In the genomic region with DNA sequence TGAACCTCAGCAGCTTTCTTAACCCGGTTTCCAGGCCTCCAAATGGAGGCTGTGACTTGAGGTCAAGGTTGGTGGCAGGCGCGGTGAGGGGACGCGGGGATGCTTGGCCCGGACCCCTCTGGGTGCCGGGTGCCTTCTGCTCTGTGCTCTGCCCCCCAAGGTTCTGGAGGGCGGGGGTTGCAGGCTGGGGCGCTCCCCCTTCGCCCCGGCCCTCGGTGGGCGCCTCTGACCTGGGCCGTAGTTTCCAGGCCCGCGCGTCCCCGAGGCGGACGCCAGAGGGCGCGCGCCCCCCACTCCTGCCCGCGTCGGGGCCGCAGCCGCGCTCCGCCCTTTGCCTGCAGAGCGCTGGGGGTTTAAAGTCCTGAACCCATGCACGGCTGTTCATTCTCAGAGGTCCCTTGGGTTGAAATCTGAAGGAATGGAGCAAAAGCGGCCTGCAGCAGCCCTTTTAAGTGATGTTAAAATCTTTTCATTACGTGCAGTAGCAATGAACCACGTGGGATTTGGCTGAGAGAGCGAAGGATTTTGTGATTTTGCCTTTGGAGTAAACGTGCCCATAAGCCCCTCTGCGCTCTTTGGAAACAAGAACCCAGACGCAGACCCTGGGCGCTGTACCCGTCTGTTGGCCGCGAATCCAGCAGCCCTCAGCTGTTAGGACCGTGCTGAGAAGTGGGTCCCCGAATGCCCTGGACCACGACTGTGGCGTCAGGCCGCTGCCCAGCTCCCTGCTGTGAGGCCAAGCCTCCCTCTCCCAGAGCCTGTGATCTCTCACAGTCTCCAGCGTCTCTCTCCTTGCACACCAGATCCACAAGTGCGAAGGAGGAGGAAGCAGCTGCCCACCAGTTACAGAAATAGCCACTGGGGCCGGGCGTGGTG, we compare ENCODE assay signal across 1 cellular context.
TF ChIP-seq lines count a peak whose summit lies in the region.

No MANE protein-coding gene starts in this region.

TF ChIP-seq in HepG2, 621 proteins besides CTCF, POLR2A, EP300 and RAD21 (continued from another document and continues in another):
- TF ChIP-seq, protein P1, sequence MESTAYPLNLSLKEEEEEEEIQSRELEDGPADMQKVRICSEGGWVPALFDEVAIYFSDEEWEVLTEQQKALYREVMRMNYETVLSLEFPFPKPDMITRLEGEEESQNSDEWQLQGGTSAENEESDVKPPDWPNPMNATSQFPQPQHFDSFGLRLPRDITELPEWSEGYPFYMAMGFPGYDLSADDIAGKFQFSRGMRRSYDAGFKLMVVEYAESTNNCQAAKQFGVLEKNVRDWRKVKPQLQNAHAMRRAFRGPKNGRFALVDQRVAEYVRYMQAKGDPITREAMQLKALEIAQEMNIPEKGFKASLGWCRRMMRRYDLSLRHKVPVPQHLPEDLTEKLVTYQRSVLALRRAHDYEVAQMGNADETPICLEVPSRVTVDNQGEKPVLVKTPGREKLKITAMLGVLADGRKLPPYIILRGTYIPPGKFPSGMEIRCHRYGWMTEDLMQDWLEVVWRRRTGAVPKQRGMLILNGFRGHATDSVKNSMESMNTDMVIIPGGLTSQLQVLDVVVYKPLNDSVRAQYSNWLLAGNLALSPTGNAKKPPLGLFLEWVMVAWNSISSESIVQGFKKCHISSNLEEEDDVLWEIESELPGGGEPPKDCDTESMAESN (CRISPR knock-in tag; conservative IDR thresholded peaks at IDR 0.05) = peak; percentile 65
- TF ChIP-seq IKZF1 (IDR thresholded peaks at IDR 0.05) (no peak), ZNF615 (CRISPR knock-in tag; IDR thresholded peaks at IDR 0.05; ENCODE audit: borderline replicate concordance) (no peak), KDM5B (CRISPR knock-in tag; IDR thresholded peaks at IDR 0.05; ENCODE audit: borderline replicate concordance) (0 out of 2 replicates have a peak, but pooled peaks have one; percentile 53), TCF12 (IDR thresholded peaks at IDR 0.05) (no peak), TCF12 (CRISPR knock-in tag; IDR thresholded peaks at IDR 0.05) (0 out of 2 replicates have a peak, but pooled peaks have one; percentile 34), ZNF614 (CRISPR knock-in tag; IDR thresholded peaks at IDR 0.05; ENCODE audit: borderline replicate concordance) (0 out of 2 replicates have a peak, but pooled peaks have one; percentile 13), NAIF1 (CRISPR knock-in tag; IDR thresholded peaks at IDR 0.05; ENCODE audit: borderline replicate concordance) (no peak), CBX2 (IDR thresholded peaks at IDR 0.05; ENCODE audit: low read depth, low read length) (no peak), CBX2 (CRISPR knock-in tag; IDR thresholded peaks at IDR 0.05; ENCODE audit: low read depth) (no peak), PPARG (CRISPR knock-in tag; conservative IDR thresholded peaks at IDR 0.05) (peak; percentile 40; the same call in 1 of the 2 replicates), PAF1 (CRISPR knock-in tag; IDR thresholded peaks at IDR 0.05) (no peak), ZNF501 (CRISPR knock-in tag; IDR thresholded peaks at IDR 0.05) (peak; percentile 71), SALL2 (CRISPR knock-in tag; IDR thresholded peaks at IDR 0.05) (no peak), ZNF781 (CRISPR knock-in tag; IDR thresholded peaks at IDR 0.05; ENCODE audit: borderline replicate concordance, not compliant biosample characterization) (no peak), PHF20 (CRISPR knock-in tag; IDR thresholded peaks at IDR 0.05) (no peak), ZFP41 (CRISPR knock-in tag; IDR thresholded peaks at IDR 0.05; ENCODE audit: borderline replicate concordance) (no peak), GABPB1 (CRISPR knock-in tag; IDR thresholded peaks at IDR 0.05) (peak; percentile 15; the same call in 1 of the 2 replicates), SIN3B (IDR thresholded peaks at IDR 0.05; ENCODE audit: low read length) (no peak), KDM6A (CRISPR knock-in tag; IDR thresholded peaks at IDR 0.05; ENCODE audit: low read depth) (no peak), YY1 (IDR thresholded peaks at IDR 0.05; ENCODE audit: insufficient read depth, insufficient replicate concordance, low read depth, low read length) (peak; percentile 44)
- TF ChIP-seq, protein P2, sequence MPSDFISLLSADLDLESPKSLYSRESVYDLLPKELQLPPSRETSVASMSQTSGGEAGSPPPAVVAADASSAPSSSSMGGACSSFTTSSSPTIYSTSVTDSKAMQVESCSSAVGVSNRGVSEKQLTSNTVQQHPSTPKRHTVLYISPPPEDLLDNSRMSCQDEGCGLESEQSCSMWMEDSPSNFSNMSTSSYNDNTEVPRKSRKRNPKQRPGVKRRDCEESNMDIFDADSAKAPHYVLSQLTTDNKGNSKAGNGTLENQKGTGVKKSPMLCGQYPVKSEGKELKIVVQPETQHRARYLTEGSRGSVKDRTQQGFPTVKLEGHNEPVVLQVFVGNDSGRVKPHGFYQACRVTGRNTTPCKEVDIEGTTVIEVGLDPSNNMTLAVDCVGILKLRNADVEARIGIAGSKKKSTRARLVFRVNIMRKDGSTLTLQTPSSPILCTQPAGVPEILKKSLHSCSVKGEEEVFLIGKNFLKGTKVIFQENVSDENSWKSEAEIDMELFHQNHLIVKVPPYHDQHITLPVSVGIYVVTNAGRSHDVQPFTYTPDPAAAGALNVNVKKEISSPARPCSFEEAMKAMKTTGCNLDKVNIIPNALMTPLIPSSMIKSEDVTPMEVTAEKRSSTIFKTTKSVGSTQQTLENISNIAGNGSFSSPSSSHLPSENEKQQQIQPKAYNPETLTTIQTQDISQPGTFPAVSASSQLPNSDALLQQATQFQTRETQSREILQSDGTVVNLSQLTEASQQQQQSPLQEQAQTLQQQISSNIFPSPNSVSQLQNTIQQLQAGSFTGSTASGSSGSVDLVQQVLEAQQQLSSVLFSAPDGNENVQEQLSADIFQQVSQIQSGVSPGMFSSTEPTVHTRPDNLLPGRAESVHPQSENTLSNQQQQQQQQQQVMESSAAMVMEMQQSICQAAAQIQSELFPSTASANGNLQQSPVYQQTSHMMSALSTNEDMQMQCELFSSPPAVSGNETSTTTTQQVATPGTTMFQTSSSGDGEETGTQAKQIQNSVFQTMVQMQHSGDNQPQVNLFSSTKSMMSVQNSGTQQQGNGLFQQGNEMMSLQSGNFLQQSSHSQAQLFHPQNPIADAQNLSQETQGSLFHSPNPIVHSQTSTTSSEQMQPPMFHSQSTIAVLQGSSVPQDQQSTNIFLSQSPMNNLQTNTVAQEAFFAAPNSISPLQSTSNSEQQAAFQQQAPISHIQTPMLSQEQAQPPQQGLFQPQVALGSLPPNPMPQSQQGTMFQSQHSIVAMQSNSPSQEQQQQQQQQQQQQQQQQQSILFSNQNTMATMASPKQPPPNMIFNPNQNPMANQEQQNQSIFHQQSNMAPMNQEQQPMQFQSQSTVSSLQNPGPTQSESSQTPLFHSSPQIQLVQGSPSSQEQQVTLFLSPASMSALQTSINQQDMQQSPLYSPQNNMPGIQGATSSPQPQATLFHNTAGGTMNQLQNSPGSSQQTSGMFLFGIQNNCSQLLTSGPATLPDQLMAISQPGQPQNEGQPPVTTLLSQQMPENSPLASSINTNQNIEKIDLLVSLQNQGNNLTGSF (CRISPR knock-in tag; IDR thresholded peaks at IDR 0.05) = no peak
- TF ChIP-seq, protein P3, sequence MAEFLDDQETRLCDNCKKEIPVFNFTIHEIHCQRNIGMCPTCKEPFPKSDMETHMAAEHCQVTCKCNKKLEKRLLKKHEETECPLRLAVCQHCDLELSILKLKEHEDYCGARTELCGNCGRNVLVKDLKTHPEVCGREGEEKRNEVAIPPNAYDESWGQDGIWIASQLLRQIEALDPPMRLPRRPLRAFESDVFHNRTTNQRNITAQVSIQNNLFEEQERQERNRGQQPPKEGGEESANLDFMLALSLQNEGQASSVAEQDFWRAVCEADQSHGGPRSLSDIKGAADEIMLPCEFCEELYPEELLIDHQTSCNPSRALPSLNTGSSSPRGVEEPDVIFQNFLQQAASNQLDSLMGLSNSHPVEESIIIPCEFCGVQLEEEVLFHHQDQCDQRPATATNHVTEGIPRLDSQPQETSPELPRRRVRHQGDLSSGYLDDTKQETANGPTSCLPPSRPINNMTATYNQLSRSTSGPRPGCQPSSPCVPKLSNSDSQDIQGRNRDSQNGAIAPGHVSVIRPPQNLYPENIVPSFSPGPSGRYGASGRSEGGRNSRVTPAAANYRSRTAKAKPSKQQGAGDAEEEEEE (CRISPR knock-in tag; IDR thresholded peaks at IDR 0.05; ENCODE audit: borderline replicate concordance) = no peak
- TF ChIP-seq, protein P4, sequence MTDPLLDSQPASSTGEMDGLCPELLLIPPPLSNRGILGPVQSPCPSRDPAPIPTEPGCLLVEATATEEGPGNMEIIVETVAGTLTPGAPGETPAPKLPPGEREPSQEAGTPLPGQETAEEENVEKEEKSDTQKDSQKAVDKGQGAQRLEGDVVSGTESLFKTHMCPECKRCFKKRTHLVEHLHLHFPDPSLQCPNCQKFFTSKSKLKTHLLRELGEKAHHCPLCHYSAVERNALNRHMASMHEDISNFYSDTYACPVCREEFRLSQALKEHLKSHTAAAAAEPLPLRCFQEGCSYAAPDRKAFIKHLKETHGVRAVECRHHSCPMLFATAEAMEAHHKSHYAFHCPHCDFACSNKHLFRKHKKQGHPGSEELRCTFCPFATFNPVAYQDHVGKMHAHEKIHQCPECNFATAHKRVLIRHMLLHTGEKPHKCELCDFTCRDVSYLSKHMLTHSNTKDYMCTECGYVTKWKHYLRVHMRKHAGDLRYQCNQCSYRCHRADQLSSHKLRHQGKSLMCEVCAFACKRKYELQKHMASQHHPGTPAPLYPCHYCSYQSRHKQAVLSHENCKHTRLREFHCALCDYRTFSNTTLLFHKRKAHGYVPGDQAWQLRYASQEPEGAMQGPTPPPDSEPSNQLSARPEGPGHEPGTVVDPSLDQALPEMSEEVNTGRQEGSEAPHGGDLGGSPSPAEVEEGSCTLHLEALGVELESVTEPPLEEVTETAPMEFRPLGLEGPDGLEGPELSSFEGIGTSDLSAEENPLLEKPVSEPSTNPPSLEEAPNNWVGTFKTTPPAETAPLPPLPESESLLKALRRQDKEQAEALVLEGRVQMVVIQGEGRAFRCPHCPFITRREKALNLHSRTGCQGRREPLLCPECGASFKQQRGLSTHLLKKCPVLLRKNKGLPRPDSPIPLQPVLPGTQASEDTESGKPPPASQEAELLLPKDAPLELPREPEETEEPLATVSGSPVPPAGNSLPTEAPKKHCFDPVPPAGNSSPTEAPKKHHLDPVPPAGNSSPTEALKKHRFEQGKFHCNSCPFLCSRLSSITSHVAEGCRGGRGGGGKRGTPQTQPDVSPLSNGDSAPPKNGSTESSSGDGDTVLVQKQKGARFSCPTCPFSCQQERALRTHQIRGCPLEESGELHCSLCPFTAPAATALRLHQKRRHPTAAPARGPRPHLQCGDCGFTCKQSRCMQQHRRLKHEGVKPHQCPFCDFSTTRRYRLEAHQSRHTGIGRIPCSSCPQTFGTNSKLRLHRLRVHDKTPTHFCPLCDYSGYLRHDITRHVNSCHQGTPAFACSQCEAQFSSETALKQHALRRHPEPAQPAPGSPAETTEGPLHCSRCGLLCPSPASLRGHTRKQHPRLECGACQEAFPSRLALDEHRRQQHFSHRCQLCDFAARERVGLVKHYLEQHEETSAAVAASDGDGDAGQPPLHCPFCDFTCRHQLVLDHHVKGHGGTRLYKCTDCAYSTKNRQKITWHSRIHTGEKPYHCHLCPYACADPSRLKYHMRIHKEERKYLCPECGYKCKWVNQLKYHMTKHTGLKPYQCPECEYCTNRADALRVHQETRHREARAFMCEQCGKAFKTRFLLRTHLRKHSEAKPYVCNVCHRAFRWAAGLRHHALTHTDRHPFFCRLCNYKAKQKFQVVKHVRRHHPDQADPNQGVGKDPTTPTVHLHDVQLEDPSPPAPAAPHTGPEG (CRISPR knock-in tag; IDR thresholded peaks at IDR 0.05) = no peak
- TF ChIP-seq, protein P5, sequence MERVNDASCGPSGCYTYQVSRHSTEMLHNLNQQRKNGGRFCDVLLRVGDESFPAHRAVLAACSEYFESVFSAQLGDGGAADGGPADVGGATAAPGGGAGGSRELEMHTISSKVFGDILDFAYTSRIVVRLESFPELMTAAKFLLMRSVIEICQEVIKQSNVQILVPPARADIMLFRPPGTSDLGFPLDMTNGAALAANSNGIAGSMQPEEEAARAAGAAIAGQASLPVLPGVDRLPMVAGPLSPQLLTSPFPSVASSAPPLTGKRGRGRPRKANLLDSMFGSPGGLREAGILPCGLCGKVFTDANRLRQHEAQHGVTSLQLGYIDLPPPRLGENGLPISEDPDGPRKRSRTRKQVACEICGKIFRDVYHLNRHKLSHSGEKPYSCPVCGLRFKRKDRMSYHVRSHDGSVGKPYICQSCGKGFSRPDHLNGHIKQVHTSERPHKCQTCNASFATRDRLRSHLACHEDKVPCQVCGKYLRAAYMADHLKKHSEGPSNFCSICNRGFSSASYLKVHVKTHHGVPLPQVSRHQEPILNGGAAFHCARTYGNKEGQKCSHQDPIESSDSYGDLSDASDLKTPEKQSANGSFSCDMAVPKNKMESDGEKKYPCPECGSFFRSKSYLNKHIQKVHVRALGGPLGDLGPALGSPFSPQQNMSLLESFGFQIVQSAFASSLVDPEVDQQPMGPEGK (CRISPR knock-in tag; IDR thresholded peaks at IDR 0.05) = no peak
- TF ChIP-seq, protein P6, sequence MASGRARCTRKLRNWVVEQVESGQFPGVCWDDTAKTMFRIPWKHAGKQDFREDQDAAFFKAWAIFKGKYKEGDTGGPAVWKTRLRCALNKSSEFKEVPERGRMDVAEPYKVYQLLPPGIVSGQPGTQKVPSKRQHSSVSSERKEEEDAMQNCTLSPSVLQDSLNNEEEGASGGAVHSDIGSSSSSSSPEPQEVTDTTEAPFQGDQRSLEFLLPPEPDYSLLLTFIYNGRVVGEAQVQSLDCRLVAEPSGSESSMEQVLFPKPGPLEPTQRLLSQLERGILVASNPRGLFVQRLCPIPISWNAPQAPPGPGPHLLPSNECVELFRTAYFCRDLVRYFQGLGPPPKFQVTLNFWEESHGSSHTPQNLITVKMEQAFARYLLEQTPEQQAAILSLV (CRISPR knock-in tag; IDR thresholded peaks at IDR 0.05; ENCODE audit: borderline replicate concordance) = peak; percentile 69; the same call in 1 of the 2 replicates
- TF ChIP-seq, protein P7, sequence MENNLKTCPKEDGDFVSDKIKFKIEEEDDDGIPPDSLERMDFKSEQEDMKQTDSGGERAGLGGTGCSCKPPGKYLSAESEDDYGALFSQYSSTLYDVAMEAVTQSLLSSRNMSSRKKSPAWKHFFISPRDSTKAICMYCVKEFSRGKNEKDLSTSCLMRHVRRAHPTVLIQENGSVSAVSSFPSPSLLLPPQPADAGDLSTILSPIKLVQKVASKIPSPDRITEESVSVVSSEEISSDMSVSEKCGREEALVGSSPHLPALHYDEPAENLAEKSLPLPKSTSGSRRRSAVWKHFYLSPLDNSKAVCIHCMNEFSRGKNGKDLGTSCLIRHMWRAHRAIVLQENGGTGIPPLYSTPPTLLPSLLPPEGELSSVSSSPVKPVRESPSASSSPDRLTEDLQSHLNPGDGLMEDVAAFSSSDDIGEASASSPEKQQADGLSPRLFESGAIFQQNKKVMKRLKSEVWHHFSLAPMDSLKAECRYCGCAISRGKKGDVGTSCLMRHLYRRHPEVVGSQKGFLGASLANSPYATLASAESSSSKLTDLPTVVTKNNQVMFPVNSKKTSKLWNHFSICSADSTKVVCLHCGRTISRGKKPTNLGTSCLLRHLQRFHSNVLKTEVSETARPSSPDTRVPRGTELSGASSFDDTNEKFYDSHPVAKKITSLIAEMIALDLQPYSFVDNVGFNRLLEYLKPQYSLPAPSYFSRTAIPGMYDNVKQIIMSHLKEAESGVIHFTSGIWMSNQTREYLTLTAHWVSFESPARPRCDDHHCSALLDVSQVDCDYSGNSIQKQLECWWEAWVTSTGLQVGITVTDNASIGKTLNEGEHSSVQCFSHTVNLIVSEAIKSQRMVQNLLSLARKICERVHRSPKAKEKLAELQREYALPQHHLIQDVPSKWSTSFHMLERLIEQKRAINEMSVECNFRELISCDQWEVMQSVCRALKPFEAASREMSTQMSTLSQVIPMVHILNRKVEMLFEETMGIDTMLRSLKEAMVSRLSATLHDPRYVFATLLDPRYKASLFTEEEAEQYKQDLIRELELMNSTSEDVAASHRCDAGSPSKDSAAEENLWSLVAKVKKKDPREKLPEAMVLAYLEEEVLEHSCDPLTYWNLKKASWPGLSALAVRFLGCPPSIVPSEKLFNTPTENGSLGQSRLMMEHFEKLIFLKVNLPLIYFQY (CRISPR knock-in tag; IDR thresholded peaks at IDR 0.05; ENCODE audit: borderline replicate concordance) = no peak
